In genomic region chr20:41137412-41138216, GRCh38 we compare ENCODE assay signal across 8 cellular contexts. TPM values are rescaled to one million over a fixed set of nuclear protein-coding genes. Genes with fewer than 3 reads are reported as not detected.
A peak's percentile ranks its signal among the peaks of the same experiment; 100 is the strongest.
DNase-seq lines count a peak whose midpoint lies in the region; ATAC-seq and TF ChIP-seq lines count a peak whose summit lies in the region.

PLCG1 (plus strand) TSS chr20:41137543; CDS start chr20:41137642, 99 bp downstream.

- peak within 1 kb of the TSS; percentile 98 for H3K4me3 Mint-ChIP-seq in T-helper 17 cell

- 1% methylated on average over 89 of the region's 89 CpGs for WGBS in right cardiac atrium

- H3K27ac ChIP-seq in angular gyrus (ENCODE audit: low read depth, low read length), result peak within 1 kb of the TSS; percentile 88
- peak within 1 kb of the TSS; percentile 95 for H3K27ac ChIP-seq in right cardiac atrium (ENCODE audit: low read length)
- peak within 1 kb of the TSS; percentile 90 for H3K27ac ChIP-seq in rectal smooth muscle tissue (ENCODE audit: low read depth, low read length)
- H3K27ac ChIP-seq in uterus, result peak within 1 kb of the TSS; percentile 93 to 99

- H3K4me1 ChIP-seq in right cardiac atrium (ENCODE audit: control insufficient read depth, insufficient read depth, low read length) (peaks cover 27% of the 10 kb centered on the region), rectal smooth muscle tissue (ENCODE audit: control insufficient read depth, insufficient read depth, low read length) (no peaks in the 10 kb centered on the region), uterus (peaks cover 8 to 10% of the 10 kb centered on the region in 2 donors)

- H3K27me3 ChIP-seq in right cardiac atrium (ENCODE audit: control insufficient read depth, insufficient read depth) (no peaks in the 10 kb centered on the region), rectal smooth muscle tissue (ENCODE audit: control insufficient read depth, insufficient read depth, low read length) (no peaks in the 10 kb centered on the region), uterus (no peaks in the 10 kb centered on the region)

- H3K27me3 Mint-ChIP-seq in T-helper 17 cell, result no peaks in the 10 kb centered on the region

- H3K4me3 ChIP-seq in right cardiac atrium (ENCODE audit: low read length) (peak within 1 kb of the TSS; percentile 83), rectal smooth muscle tissue (ENCODE audit: low read length) (peak within 1 kb of the TSS; percentile 86), uterus (peak within 1 kb of the TSS; percentile 61 to 99)

- peak within 1 kb of the TSS; percentile 96 for H3K27ac Mint-ChIP-seq in T-helper 17 cell

- peak within 1 kb of the TSS; percentile 45 for H3K9ac ChIP-seq in rectal smooth muscle tissue (ENCODE audit: low read length)

- H3K36me3 ChIP-seq in rectal smooth muscle tissue (ENCODE audit: control insufficient read depth, insufficient read depth, low read length) (no peaks in the 10 kb centered on the region), uterus (no peaks in the 10 kb centered on the region)

- DNase-seq in NCI-H1105 treated with DMSO at 0.1 percent for 48 hours (lab: John Stamatoyannopoulos, UW) (peak; percentile 74), T-helper 17 cell (peak; percentile 71 to 82 (median 79)), right cardiac atrium (peak; percentile 81 to 94 (median 93)), uterus (peak; percentile 82 to 83)

- ATAC-seq in HG02610 (IDR thresholded peaks at IDR 0.05; ENCODE audit: unreplicated experiment) (peak; percentile 58), T-helper 17 cell (peak; percentile 75), right cardiac atrium (peak; percentile 60 to 85)

- peaks cover 10% of the 10 kb centered on the region for H3K36me3 Mint-ChIP-seq in T-helper 17 cell (ENCODE audit: low read depth)

- TF ChIP-seq POLR2A in GM10847 (IDR thresholded peaks at IDR 0.05; ENCODE audit: extremely low read depth, insufficient read length) (peak; percentile 24), uterus (IDR thresholded peaks at IDR 0.05) (peak in 1 of 2 donors; percentile 46)

- intact Hi-C loops in right cardiac atrium (cut with DNase I), result loop anchor here in 2 of 4 donors (5.0 to 10.0 kb wide), 2 partner anchors 205 to 207 kb away; partner anchors contain the start of gene LPIN3 (in 2 of the 2)
- intact Hi-C loops in uterus (cut with DNase I; ENCODE audit: low total_unique reads), result no loop called here

- no peak for TF ChIP-seq CTCF in uterus (IDR thresholded peaks at IDR 0.05)

- H3K9me3 ChIP-seq in T-helper 17 cell (ENCODE audit: control insufficient read depth, low read length, poor library complexity, severe bottlenecking) (no peaks in the 10 kb centered on the region), right cardiac atrium (ENCODE audit: control insufficient read depth, low read length) (no peaks in the 10 kb centered on the region), uterus (no peaks in the 10 kb centered on the region)

- peaks cover 65% of the 10 kb centered on the region for H3K4me1 Mint-ChIP-seq in T-helper 17 cell

RNA-seq across cellular contexts. Expression of gene PLCG1, which starts in this region (rescaled TPM):
- total RNA-seq in T-helper 17 cell (100 to 1,000 TPM; 420 to 428 TPM), right cardiac atrium (10 to 100 TPM; 50.1 to 62.2 (median 58.3) TPM), uterus (100 to 1,000 TPM in 3 of 4 donors, 10 to 100 TPM in 1; 38.8 to 180 (median 138) TPM)
- 45.6 TPM for polyA plus RNA-seq in right cardiac atrium

Comparison
In these comparisons a context has a peak if more than half of its experiments do, and no peak if none do; other contexts are left out.
1. Peak in every context shown above with its lines: DNase-seq, ATAC-seq, H3K4me3 ChIP-seq and H3K27ac ChIP-seq.